ENCODE assay signal across 8 cellular contexts in genomic region chr18:76493213-76494107, GRCh38. TPM values are rescaled to one million over a fixed set of nuclear protein-coding genes. Genes with fewer than 3 reads are reported as not detected.
DNase-seq lines count a peak whose midpoint lies in the region; ATAC-seq and TF ChIP-seq lines count a peak whose summit lies in the region.

No MANE protein-coding gene starts in this region.

- no peaks in the 10 kb centered on the region for H3K9me3 ChIP-seq in ES-I3 (ENCODE audit: control insufficient read depth, insufficient read depth, low read length)
- H3K9me3 ChIP-seq in ectodermal cell (ENCODE audit: control insufficient read depth, low read length): no peaks in the 10 kb centered on the region
- H3K9me3 ChIP-seq in mesenchymal stem cell (ENCODE audit: control insufficient read depth, low read length): no peaks in the 10 kb centered on the region
- H3K9me3 ChIP-seq in tibial artery: no peaks in the 10 kb centered on the region

- DNase-seq in Jurkat, Clone E6-1 (ENCODE audit: low read depth, low spot score): no peak
- DNase-seq in mesenchymal stem cell (peak; percentile 70), tibial artery (peak in 1 of 2 donors; percentile 47), epidermal melanocyte (ENCODE audit: insufficient read length, low spot score) (no peak)

- H3K23ac ChIP-seq in mesenchymal stem cell (ENCODE audit: low read length in 2 of 2): no peak overlapping the region

- no peaks in the 10 kb centered on the region for H3K36me3 ChIP-seq in ES-I3 (ENCODE audit: insufficient read depth, low read length)
- H3K36me3 ChIP-seq in ectodermal cell (ENCODE audit: control insufficient read depth, insufficient read depth, low read length): no peaks in the 10 kb centered on the region
- H3K36me3 ChIP-seq in mesenchymal stem cell (ENCODE audit: control insufficient read depth in 1 of 2, insufficient read depth in 2 of 2, low read depth in 1 of 2, low read length in 2 of 2): no peaks in the 10 kb centered on the region
- H3K36me3 ChIP-seq in tibial artery: no peaks in the 10 kb centered on the region

- H3K27me3 ChIP-seq in ectodermal cell (ENCODE audit: control insufficient read depth, insufficient read depth, low read length, poor library complexity, severe bottlenecking) (no peaks in the 10 kb centered on the region), mesenchymal stem cell (ENCODE audit: control insufficient read depth in 1 of 2, insufficient read depth in 1 of 2, low read length in 2 of 2) (no peaks in the 10 kb centered on the region), tibial artery (peaks cover 0 to 69% of the 10 kb centered on the region in 2 donors)

- intact Hi-C loops in tibial artery (cut with DNase I; ENCODE audit: low total_unique reads): no loop called here

- H2AFZ ChIP-seq in mesenchymal stem cell (ENCODE audit: low read depth, low read length): peak overlapping the region; percentile 39

- H2BK5ac ChIP-seq in mesenchymal stem cell (ENCODE audit: low read depth, low read length, poor library complexity, severe bottlenecking): no peak overlapping the region

- H3K4me1 ChIP-seq in ES-I3 (ENCODE audit: insufficient read depth, low read length) (peaks cover 11% of the 10 kb centered on the region; the same call in 1 of the 2 replicates), ectodermal cell (ENCODE audit: control insufficient read depth, insufficient read depth, low read length) (peaks cover 19% of the 10 kb centered on the region), mesenchymal stem cell (ENCODE audit: control insufficient read depth, insufficient read depth, low read depth, low read length) (peaks cover 18% of the 10 kb centered on the region), tibial artery (peaks cover 0 to 55% (median 41%) of the 10 kb centered on the region in 4 donors)

- ATAC-seq in GM21528 (IDR thresholded peaks at IDR 0.05; ENCODE audit: low FRiP score, unreplicated experiment) (peak; percentile 7), SK-N-SH treated with all-trans-retinoic acid at 6 μM for 48 hours (peak; percentile 8)

- TF ChIP-seq CTCF in tibial artery (IDR thresholded peaks at IDR 0.05): no peak

- no peak overlapping the region for H2BK12ac ChIP-seq in mesenchymal stem cell (ENCODE audit: low read length in 2 of 2)

- no peak overlapping the region for H3K14ac ChIP-seq in mesenchymal stem cell (ENCODE audit: low read length in 2 of 2)

- H3K9ac ChIP-seq in ES-I3 (ENCODE audit: low read depth, low read length): peak overlapping the region; percentile 70
- H3K9ac ChIP-seq in mesenchymal stem cell (ENCODE audit: low read length): peak overlapping the region; percentile 95

- peak overlapping the region; percentile 71 for H3K4me3 ChIP-seq in Jurkat, Clone E6-1 (ENCODE audit: low read length)
- H3K4me3 ChIP-seq in ectodermal cell (ENCODE audit: insufficient read depth, low read depth, low read length) (peak overlapping the region; percentile 54), mesenchymal stem cell (ENCODE audit: insufficient read depth in 1 of 2, low read depth in 1 of 2, low read length in 2 of 2) (peak overlapping the region; percentile 44 to 84), tibial artery (peak overlapping the region; percentile 56 to 57)

- peak overlapping the region; percentile 67 for H2BK15ac ChIP-seq in mesenchymal stem cell (ENCODE audit: low read depth, poor library complexity, severe bottlenecking)

- peak overlapping the region; percentile 34 for H2BK120ac ChIP-seq in mesenchymal stem cell (ENCODE audit: low read depth, low read length)

- H3K4ac ChIP-seq in mesenchymal stem cell (ENCODE audit: low read depth in 1 of 2, low read length in 2 of 2): peak overlapping the region in 1 of 2 experiments; percentile 58

- H4K8ac ChIP-seq in mesenchymal stem cell (ENCODE audit: low read length): no peak overlapping the region

- H2AK5ac ChIP-seq in mesenchymal stem cell (ENCODE audit: low read length, severe bottlenecking): no peak overlapping the region

- peak overlapping the region; percentile 87 for H3K27ac ChIP-seq in ectodermal cell (ENCODE audit: insufficient read depth, low read depth, low read length, poor library complexity, severe bottlenecking)
- peak overlapping the region; percentile 94 for H3K27ac ChIP-seq in mesenchymal stem cell (ENCODE audit: low read length, poor library complexity, severe bottlenecking)
- H3K27ac ChIP-seq in tibial artery: peak overlapping the region in 1 of 2 donors; percentile 53

- H4K91ac ChIP-seq in mesenchymal stem cell (ENCODE audit: low read length): no peak overlapping the region

- peaks cover 8% of the 10 kb centered on the region for H3K79me1 ChIP-seq in mesenchymal stem cell (replicated peaks; ENCODE audit: low read length, poor library complexity, severe bottlenecking)

- 0% methylated on average over 29 to 30 of the region's 30 CpGs for WGBS in ectodermal cell, 2 experiments
- WGBS in mesenchymal stem cell: 0% methylated on average over 21 of the region's 30 CpGs

- H3K4me2 ChIP-seq in mesenchymal stem cell (ENCODE audit: low read length, poor library complexity, severe bottlenecking): peak overlapping the region; percentile 96

- H3K18ac ChIP-seq in mesenchymal stem cell (ENCODE audit: low read depth in 1 of 2, low read length in 2 of 2): peak overlapping the region; percentile 14 to 92

TF ChIP-seq in SK-N-SH treated with all-trans-retinoic acid at 6 μM for 48 hours, 23 proteins besides CTCF, POLR2A, EP300 and RAD21 (continues in another document):
- no peak for TF ChIP-seq ZFP3 (CRISPR knock-in tag; IDR thresholded peaks at IDR 0.05)
- no peak for TF ChIP-seq ZNF565 (CRISPR knock-in tag; conservative IDR thresholded peaks at IDR 0.05; ENCODE audit: low read depth)
- TF ChIP-seq ZNF70 (CRISPR knock-in tag; IDR thresholded peaks at IDR 0.05): no peak
- no peak for TF ChIP-seq CSDC2 (CRISPR knock-in tag; IDR thresholded peaks at IDR 0.05)
- no peak for TF ChIP-seq ZFP30 (CRISPR knock-in tag; IDR thresholded peaks at IDR 0.05)
- TF ChIP-seq ZNF8 (CRISPR knock-in tag; IDR thresholded peaks at IDR 0.05): no peak
- TF ChIP-seq ESRRG (CRISPR knock-in tag; IDR thresholded peaks at IDR 0.05): no peak
- no peak for TF ChIP-seq ARNTL (CRISPR knock-in tag; IDR thresholded peaks at IDR 0.05; ENCODE audit: borderline replicate concordance, low read depth)
- no peak for TF ChIP-seq TOX (CRISPR knock-in tag; IDR thresholded peaks at IDR 0.05; ENCODE audit: borderline replicate concordance)
- TF ChIP-seq RARB (CRISPR knock-in tag; IDR thresholded peaks at IDR 0.05): no peak
- no peak for TF ChIP-seq GLIS3 (CRISPR knock-in tag; IDR thresholded peaks at IDR 0.05)
- TF ChIP-seq TCF4 (CRISPR knock-in tag; IDR thresholded peaks at IDR 0.05; ENCODE audit: borderline replicate concordance): no peak
- no peak for TF ChIP-seq TSHZ2 (CRISPR knock-in tag; IDR thresholded peaks at IDR 0.05)
- no peak for TF ChIP-seq PATZ1 (CRISPR knock-in tag; IDR thresholded peaks at IDR 0.05; ENCODE audit: borderline replicate concordance)

RNA-seq across cellular contexts. Expression of gene ZNF516, which starts 1.6 kb away (rescaled TPM):
- 8.2 TPM for polyA plus RNA-seq in Jurkat, Clone E6-1 (2012; ENCODE audit: insufficient read depth, insufficient read length)
- 58.9 TPM for polyA plus RNA-seq in ectodermal cell (2013, experiment 1 of 4)
- polyA plus RNA-seq in ectodermal cell (2013, experiment 2 of 4): 68.7 TPM
- polyA plus RNA-seq in ectodermal cell (2013, experiment 3 of 4): 48.2 TPM
- polyA plus RNA-seq in ectodermal cell (2013, experiment 4 of 4): 67.1 TPM
- 13.7 TPM for polyA plus RNA-seq in mesenchymal stem cell (2013, experiment 1 of 2)
- 14.9 TPM for polyA plus RNA-seq in mesenchymal stem cell (2013, experiment 2 of 2)
